2 cellular contexts compared by ENCODE assay signal in genomic region chr2:20877944-20878343, GRCh38.
TF ChIP-seq lines count a peak whose summit lies in the region.

No MANE protein-coding gene starts in this region.

TF ChIP-seq in liver, 16 proteins besides CTCF, POLR2A, EP300 and RAD21 (continued from another document):
- TF ChIP-seq HNF4G (IDR thresholded peaks at IDR 0.05) = no peak
- TF ChIP-seq ATF3 (IDR thresholded peaks at IDR 0.05) = no peak

TF ChIP-seq in HepG2, 621 proteins besides CTCF, POLR2A, EP300 and RAD21 (continued from another document):
- no peak for TF ChIP-seq MTA1 (CRISPR knock-in tag; IDR thresholded peaks at IDR 0.05; ENCODE audit: borderline replicate concordance)
- TF ChIP-seq ZBTB34 (CRISPR knock-in tag; IDR thresholded peaks at IDR 0.05) = no peak
- TF ChIP-seq, protein P1, sequence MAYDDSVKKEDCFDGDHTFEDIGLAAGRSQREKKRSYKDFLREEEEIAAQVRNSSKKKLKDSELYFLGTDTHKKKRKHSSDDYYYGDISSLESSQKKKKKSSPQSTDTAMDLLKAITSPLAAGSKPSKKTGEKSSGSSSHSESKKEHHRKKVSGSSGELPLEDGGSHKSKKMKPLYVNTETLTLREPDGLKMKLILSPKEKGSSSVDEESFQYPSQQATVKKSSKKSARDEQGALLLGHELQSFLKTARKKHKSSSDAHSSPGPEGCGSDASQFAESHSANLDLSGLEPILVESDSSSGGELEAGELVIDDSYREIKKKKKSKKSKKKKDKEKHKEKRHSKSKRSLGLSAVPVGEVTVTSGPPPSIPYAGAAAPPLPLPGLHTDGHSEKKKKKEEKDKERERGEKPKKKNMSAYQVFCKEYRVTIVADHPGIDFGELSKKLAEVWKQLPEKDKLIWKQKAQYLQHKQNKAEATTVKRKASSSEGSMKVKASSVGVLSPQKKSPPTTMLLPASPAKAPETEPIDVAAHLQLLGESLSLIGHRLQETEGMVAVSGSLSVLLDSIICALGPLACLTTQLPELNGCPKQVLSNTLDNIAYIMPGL (CRISPR knock-in tag; IDR thresholded peaks at IDR 0.05; ENCODE audit: borderline replicate concordance in 1 of 2, low read depth in 1 of 2) = no peak
- TF ChIP-seq ZNF292 (CRISPR knock-in tag; IDR thresholded peaks at IDR 0.05; ENCODE audit: borderline replicate concordance, low read depth) = no peak
- no peak for TF ChIP-seq NBN (conservative IDR thresholded peaks at IDR 0.05)
- no peak for TF ChIP-seq ZNF879 (CRISPR knock-in tag; IDR thresholded peaks at IDR 0.05)
- no peak for TF ChIP-seq SMYD3 (CRISPR knock-in tag; IDR thresholded peaks at IDR 0.05)
- no peak for TF ChIP-seq ASH2L (IDR thresholded peaks at IDR 0.05; ENCODE audit: insufficient read length, low read depth, low read length)
- TF ChIP-seq ZNF253 (CRISPR knock-in tag; IDR thresholded peaks at IDR 0.05; ENCODE audit: borderline replicate concordance) = no peak
- TF ChIP-seq, protein P2, sequence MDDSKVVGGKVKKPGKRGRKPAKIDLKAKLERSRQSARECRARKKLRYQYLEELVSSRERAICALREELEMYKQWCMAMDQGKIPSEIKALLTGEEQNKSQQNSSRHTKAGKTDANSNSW (CRISPR knock-in tag; IDR thresholded peaks at IDR 0.05; ENCODE audit: borderline replicate concordance) = no peak
- TF ChIP-seq HNF4A (CRISPR knock-in tag; IDR thresholded peaks at IDR 0.05) = no peak
- no peak for TF ChIP-seq ATAD3A (CRISPR knock-in tag; IDR thresholded peaks at IDR 0.05)
- no peak for TF ChIP-seq RARG (CRISPR knock-in tag; IDR thresholded peaks at IDR 0.05; ENCODE audit: low read depth)
- TF ChIP-seq, protein P3, sequence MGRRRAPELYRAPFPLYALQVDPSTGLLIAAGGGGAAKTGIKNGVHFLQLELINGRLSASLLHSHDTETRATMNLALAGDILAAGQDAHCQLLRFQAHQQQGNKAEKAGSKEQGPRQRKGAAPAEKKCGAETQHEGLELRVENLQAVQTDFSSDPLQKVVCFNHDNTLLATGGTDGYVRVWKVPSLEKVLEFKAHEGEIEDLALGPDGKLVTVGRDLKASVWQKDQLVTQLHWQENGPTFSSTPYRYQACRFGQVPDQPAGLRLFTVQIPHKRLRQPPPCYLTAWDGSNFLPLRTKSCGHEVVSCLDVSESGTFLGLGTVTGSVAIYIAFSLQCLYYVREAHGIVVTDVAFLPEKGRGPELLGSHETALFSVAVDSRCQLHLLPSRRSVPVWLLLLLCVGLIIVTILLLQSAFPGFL (CRISPR knock-in tag; IDR thresholded peaks at IDR 0.05) = no peak
- TF ChIP-seq ELF1 (CRISPR knock-in tag; IDR thresholded peaks at IDR 0.05) = no peak
- TF ChIP-seq ARNT (IDR thresholded peaks at IDR 0.05) = no peak
- TF ChIP-seq ZBTB3 (CRISPR knock-in tag; IDR thresholded peaks at IDR 0.05; ENCODE audit: borderline replicate concordance, low read depth) = no peak
